In genomic region chr14:91368681-91369416, GRCh38 we compare ENCODE assay signal across 10 cellular contexts. TPM values are rescaled to one million over a fixed set of nuclear protein-coding genes. Genes with fewer than 3 reads are reported as not detected.
DNase-seq lines count a peak whose midpoint lies in the region; ATAC-seq and TF ChIP-seq lines count a peak whose summit lies in the region.
"Had no signal": no experiment of that assay in that cellular context is flagged by ENCODE, and none has a peak within 500 bp of the region (broad histone marks: within the 10 kb centered on the region; RNA-seq: fewer than 3 reads in every experiment).

No MANE protein-coding gene starts in this region.

- H3K36me3 ChIP-seq in DOHH2 (ENCODE audit: control insufficient read depth, low read length): peaks cover 71% of the 10 kb centered on the region
- H3K36me3 ChIP-seq in esophagus squamous epithelium: no peaks in the 10 kb centered on the region
- H3K36me3 ChIP-seq in H7 (replicated peaks; ENCODE audit: control insufficient read depth, insufficient read depth, low read length): no peaks in the 10 kb centered on the region
- no peaks in the 10 kb centered on the region for H3K36me3 ChIP-seq in HAP-1 (replicated peaks)
- no peaks in the 10 kb centered on the region for H3K36me3 ChIP-seq in upper lobe of left lung

- ATAC-seq in activated naive CD4-positive, alpha-beta T cell treated with anti-CD3 and anti-CD28 coated beads, Interleukin-2, amount 50 U/mL, for 72 hours: no peak
- ATAC-seq in upper lobe of left lung (ENCODE audit: low FRiP score in 2 of 2): no peak

- peaks cover 100% of the 10 kb centered on the region for H3K79me2 ChIP-seq in DOHH2 (ENCODE audit: control insufficient read depth, low read length)

- H3K36me3 Mint-ChIP-seq in CD14-positive monocyte: peaks cover 18 to 26% of the 10 kb centered on the region in 2 donors
- H3K36me3 Mint-ChIP-seq in activated naive CD4-positive, alpha-beta T cell treated with anti-CD3 and anti-CD28 coated beads, Interleukin-2, amount 50 U/mL, for 72 hours: no peaks in the 10 kb centered on the region

- DNase-seq in CD14-positive monocyte (ENCODE audit: low spot score) (no peak), RWPE1 (ENCODE audit: low spot score) (no peak), esophagus squamous epithelium (lab: John Stamatoyannopoulos, UW) (no peak), H7 (no peak), HAP-1 (ENCODE audit: low spot score in 2 of 2) (no peak), upper lobe of left lung (no peak)
- no peak for DNase-seq in activated naive CD4-positive, alpha-beta T cell treated with anti-CD3 and anti-CD28 coated beads, Interleukin-2, amount 50 U/mL, for 72 hours (ENCODE audit: low spot score in 2 of 2)
- DNase-seq: kidney; stimulated activated CD4-positive, alpha-beta T cell treated with anti-CD3 and anti-CD28 coated beads, Interleukin-1b, Interleukin-23, amount 100 ng/mL, for 48 hours had no signal

- TF ChIP-seq POLR2A in esophagus squamous epithelium (IDR thresholded peaks at IDR 0.05) (no peak), upper lobe of left lung (IDR thresholded peaks at IDR 0.05) (no peak)

- TF ChIP-seq EP300 in upper lobe of left lung (IDR thresholded peaks at IDR 0.05): no peak

- peak overlapping the region; percentile 45 to 96 (median 87) for H3K27ac Mint-ChIP-seq in CD14-positive monocyte
- no peak overlapping the region for H3K27ac Mint-ChIP-seq in activated naive CD4-positive, alpha-beta T cell treated with anti-CD3 and anti-CD28 coated beads, Interleukin-2, amount 50 U/mL, for 72 hours

- CTCF ChIA-PET in RWPE1 (lab: Yijun Ruan, JAX): interaction anchor here (1.1 kb wide), 1 partner anchor 45 kb away, joined by 3 read pairs; no protein-coding TSS in a partner anchor

- H3K9me3 ChIP-seq in DOHH2 (ENCODE audit: control insufficient read depth, insufficient read depth, low read length): no peaks in the 10 kb centered on the region
- H3K9me3 ChIP-seq in esophagus squamous epithelium: no peaks in the 10 kb centered on the region
- no peaks in the 10 kb centered on the region for H3K9me3 ChIP-seq in HAP-1
- no peaks in the 10 kb centered on the region for H3K9me3 ChIP-seq in upper lobe of left lung

- H3K4me3 ChIP-seq in DOHH2 (ENCODE audit: low read length) (peak overlapping the region; percentile 64), esophagus squamous epithelium (no peak overlapping the region), H7 (ENCODE audit: insufficient read depth, low read depth, low read length) (no peak overlapping the region), HAP-1 (no peak overlapping the region), upper lobe of left lung (no peak overlapping the region)

- H3K4me1 ChIP-seq in DOHH2 (ENCODE audit: control insufficient read depth, low read length) (peaks cover 99% of the 10 kb centered on the region), esophagus squamous epithelium (peaks cover 41 to 81% (median 54%) of the 10 kb centered on the region in 3 donors), HAP-1 (no peaks in the 10 kb centered on the region), upper lobe of left lung (peaks cover 59 to 88% (median 71%) of the 10 kb centered on the region in 4 donors)

- peak overlapping the region; percentile 85 for H3K27ac ChIP-seq in DOHH2 (ENCODE audit: low read depth, low read length)
- peak overlapping the region; percentile 93 for H3K27ac ChIP-seq in RWPE1
- peak overlapping the region; percentile 40 to 83 (median 66) for H3K27ac ChIP-seq in esophagus squamous epithelium
- H3K27ac ChIP-seq in upper lobe of left lung: peak overlapping the region in 1 of 4 donors; percentile 70

- intact Hi-C loops in CD14-positive monocyte (cut with micrococcal nuclease): no loop called here
- intact Hi-C loops in esophagus squamous epithelium (cut with DNase I): loop anchor here (10.0 kb wide), 1 partner anchor 46 kb away; the partner anchor contains the start of gene CCDC88C

- peaks cover 97% of the 10 kb centered on the region for H3K4me1 Mint-ChIP-seq in CD14-positive monocyte

- POLR2A ChIA-PET in RWPE1 (lab: Yijun Ruan, JAX; ENCODE audit: low non-redundant PET): no interaction called here

- peaks cover 18% of the 10 kb centered on the region; the same call in 1 of the 2 replicates for H4K20me1 ChIP-seq in DOHH2 (ENCODE audit: control insufficient read depth, insufficient read depth, low read depth, low read length)

- no peak overlapping the region for H3K4me3 Mint-ChIP-seq in CD14-positive monocyte

- 80 to 84% methylated on average over 13 to 17 of the region's 21 CpGs for WGBS in esophagus squamous epithelium, 2 donors
- WGBS in upper lobe of left lung, 2 donors: 73 to 74% methylated on average over 18 to 21 of the region's 21 CpGs

- in situ Hi-C loops in HAP-1 (cut with MboI; ENCODE audit: low sequenced_read_pairs): no loop called here

- H3K9me3 Mint-ChIP-seq in CD14-positive monocyte: peaks cover 0 to 2% (median 0%) of the 10 kb centered on the region in 7 donors
- no peaks in the 10 kb centered on the region for H3K9me3 Mint-ChIP-seq in activated naive CD4-positive, alpha-beta T cell treated with anti-CD3 and anti-CD28 coated beads, Interleukin-2, amount 50 U/mL, for 72 hours

- no peaks in the 10 kb centered on the region for H3K9me2 ChIP-seq in DOHH2 (replicated peaks; ENCODE audit: control insufficient read depth, low read length)

- TF ChIP-seq CTCF in CD14-positive monocyte (IDR thresholded peaks at IDR 0.05): no peak
- TF ChIP-seq CTCF in DOHH2 (IDR thresholded peaks at IDR 0.05; ENCODE audit: low read depth, low read length, poor library complexity, severe bottlenecking): no peak
- no peak for TF ChIP-seq CTCF in RWPE1 (conservative IDR thresholded peaks at IDR 0.05; ENCODE audit: low read depth)
- TF ChIP-seq CTCF in esophagus squamous epithelium (IDR thresholded peaks at IDR 0.05): no peak
- TF ChIP-seq CTCF in upper lobe of left lung (IDR thresholded peaks at IDR 0.05): no peak

- H3K4me2 ChIP-seq in DOHH2 (ENCODE audit: low read length): peak overlapping the region; percentile 85

- no peaks in the 10 kb centered on the region for H3K27me3 Mint-ChIP-seq in CD14-positive monocyte (ENCODE audit: low read depth in 3 of 3)

- H3K27me3 ChIP-seq in DOHH2 (ENCODE audit: control insufficient read depth, low read length) (no peaks in the 10 kb centered on the region), esophagus squamous epithelium (no peaks in the 10 kb centered on the region), H7 (ENCODE audit: control insufficient read depth, insufficient read depth, low read length) (no peaks in the 10 kb centered on the region), HAP-1 (ENCODE audit: low read depth) (no peaks in the 10 kb centered on the region), upper lobe of left lung (no peaks in the 10 kb centered on the region)

- H3F3A ChIP-seq in DOHH2 (ENCODE audit: control insufficient read depth, insufficient read depth): peaks cover 19% of the 10 kb centered on the region

RNA-seq across cellular contexts. Expression of gene CCDC88C, which starts 48.8 kb away (rescaled TPM):
- 10 to 100 TPM; 11.6 to 12.3 TPM for polyA plus RNA-seq in CD14-positive monocyte
- total RNA-seq in esophagus squamous epithelium (10 to 100 TPM; 23.2 to 31.5 (median 29.9) TPM), upper lobe of left lung (100 to 1,000 TPM in 1 of 6 donors, 10 to 100 TPM in 5; 33.1 to 119 (median 54.5) TPM)
- total RNA-seq in H7 (2014; rRNA removed; shearing (Covaris generic)): 25.2 and 34.0 TPM in 2 replicates
- total RNA-seq in activated naive CD4-positive, alpha-beta T cell treated with anti-CD3 and anti-CD28 coated beads, Interleukin-2, amount 50 U/mL, for 72 hours: 100 to 1,000 TPM in 1 of 2 donors, 10 to 100 TPM in 1; 98.8 to 113 TPM

Comparison
In these comparisons a context has a peak if more than half of its experiments do, and no peak if none do; other contexts are left out.
1. H3K27ac Mint-ChIP-seq: peak in CD14-positive monocyte (7 of 7); none in activated naive CD4-positive, alpha-beta T cell treated with anti-CD3 and anti-CD28 coated beads, Interleukin-2, amount 50 U/mL, for 72 hours (0 of 2).